Comparison of ENCODE assay signal across 20 cellular contexts in the genomic region with DNA sequence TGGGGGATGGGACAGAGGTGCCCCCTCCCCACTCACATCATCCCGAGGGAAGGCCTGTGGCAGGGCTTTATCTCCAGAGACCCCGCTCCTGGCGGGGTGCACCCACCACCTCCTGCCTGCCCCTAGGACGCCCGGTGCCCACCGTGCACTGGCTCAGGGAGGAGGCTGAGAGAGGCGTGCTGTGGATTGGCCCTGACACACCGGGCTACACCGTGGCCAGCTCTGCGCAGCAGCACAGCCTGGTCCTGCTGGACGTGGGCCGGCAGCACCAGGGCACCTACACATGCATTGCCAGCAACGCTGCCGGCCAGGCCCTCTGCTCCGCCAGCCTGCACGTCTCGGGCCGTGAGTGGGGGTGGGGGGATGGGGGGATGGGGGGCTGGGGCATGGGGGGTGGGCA.
"Had no signal": no experiment of that assay in that cellular context is flagged by ENCODE, and none has a peak within 500 bp of the region (broad histone marks: within the 10 kb centered on the region; RNA-seq: fewer than 3 reads in every experiment).

No MANE protein-coding gene starts in this region.

- ATAC-seq: activated naive CD4-positive, alpha-beta T cell treated with anti-CD3 and anti-CD28 coated beads, Interleukin-2, amount 50 U/mL, for 72 hours; right lobe of liver; stimulated activated effector memory CD8-positive, alpha-beta T cell treated with anti-CD3 and anti-CD28 coated beads, Interleukin-12 subunit alpha, Interleukin-12 subunit beta, amount 100 ng/mL, for 72 hours had no signal

- DNase-seq: activated CD4-positive, alpha-beta T cell treated with anti-CD3 and anti-CD28 coated beads, Interleukin-2, amount 10 ng/mL, durations not matched to agents 7 days and 5 days; activated CD4-positive, CD25-positive, alpha-beta regulatory T cell; activated CD8-positive, alpha-beta T cell treated with anti-CD3 and anti-CD28 coated beads, Interleukin-2, amount 10 ng/mL, durations not matched to agents 7 days and 5 days; activated T-cell treated with anti-CD3 and anti-CD28 coated beads, Interleukin-2, amount 50 U/mL, for 48 hours; amniotic stem cell; erythroblast; foreskin melanocyte; kidney glomerular epithelial cell; occipital lobe; SK-N-SH; stimulated activated CD4-positive, alpha-beta T cell treated with anti-CD3 and anti-CD28 coated beads, Interleukin-4, amount 100 ng/mL, for 24 hours; testis had no signal

- H3K27me3 ChIP-seq: cardiac muscle cell, right lobe of liver, testis had no signal

- H3K4me1 Mint-ChIP-seq: mesothelial cell of epicardium; nephron progenitor cell; stimulated activated effector memory CD8-positive, alpha-beta T cell treated with anti-CD3 and anti-CD28 coated beads, Interleukin-12 subunit alpha, Interleukin-12 subunit beta, amount 100 ng/mL, for 72 hours had no signal

- H3K9me3 Mint-ChIP-seq: activated CD4-positive, alpha-beta T cell treated with anti-CD3 and anti-CD28 coated beads, Interleukin-2, amount 10 ng/mL, durations not matched to agents 7 days and 5 days; activated naive CD4-positive, alpha-beta T cell treated with anti-CD3 and anti-CD28 coated beads, Interleukin-2, amount 50 U/mL, for 72 hours; mesothelial cell of epicardium; nephron progenitor cell; stimulated activated effector memory CD8-positive, alpha-beta T cell treated with anti-CD3 and anti-CD28 coated beads, Interleukin-12 subunit alpha, Interleukin-12 subunit beta, amount 100 ng/mL, for 72 hours had no signal

- H3K4me2 ChIP-seq: SK-N-SH, smooth muscle cell had no signal

- H3K27ac ChIP-seq: cardiac muscle cell, right lobe of liver, testis had no signal

- H3K36me3 ChIP-seq: right lobe of liver had no signal

- H3K27me3 Mint-ChIP-seq: activated CD4-positive, alpha-beta T cell treated with anti-CD3 and anti-CD28 coated beads, Interleukin-2, amount 10 ng/mL, durations not matched to agents 7 days and 5 days had no signal

- H3K4me3 Mint-ChIP-seq: activated CD4-positive, alpha-beta T cell treated with anti-CD3 and anti-CD28 coated beads, Interleukin-2, amount 10 ng/mL, durations not matched to agents 7 days and 5 days; activated CD8-positive, alpha-beta T cell treated with anti-CD3 and anti-CD28 coated beads, Interleukin-2, amount 10 ng/mL, durations not matched to agents 7 days and 5 days; mesothelial cell of epicardium; nephron progenitor cell; stimulated activated effector memory CD8-positive, alpha-beta T cell treated with anti-CD3 and anti-CD28 coated beads, Interleukin-12 subunit alpha, Interleukin-12 subunit beta, amount 100 ng/mL, for 72 hours had no signal

- H3K27ac Mint-ChIP-seq: activated CD4-positive, alpha-beta T cell treated with anti-CD3 and anti-CD28 coated beads, Interleukin-2, amount 10 ng/mL, durations not matched to agents 7 days and 5 days; activated CD8-positive, alpha-beta T cell treated with anti-CD3 and anti-CD28 coated beads, Interleukin-2, amount 10 ng/mL, durations not matched to agents 7 days and 5 days; mesothelial cell of epicardium; stimulated activated effector memory CD8-positive, alpha-beta T cell treated with anti-CD3 and anti-CD28 coated beads, Interleukin-12 subunit alpha, Interleukin-12 subunit beta, amount 100 ng/mL, for 72 hours had no signal

- H3K9me3 ChIP-seq: right lobe of liver, SK-N-SH, testis had no signal

- H3K4me1 ChIP-seq: right lobe of liver, testis had no signal

- H3K4me3 ChIP-seq: cardiac muscle cell, lung, right lobe of liver, smooth muscle cell, testis had no signal

- H3K36me3 Mint-ChIP-seq: activated naive CD4-positive, alpha-beta T cell treated with anti-CD3 and anti-CD28 coated beads, Interleukin-2, amount 50 U/mL, for 72 hours; stimulated activated effector memory CD8-positive, alpha-beta T cell treated with anti-CD3 and anti-CD28 coated beads, Interleukin-12 subunit alpha, Interleukin-12 subunit beta, amount 100 ng/mL, for 72 hours had no signal
